ENCODE assay signal across 26 cellular contexts in the genomic region with DNA sequence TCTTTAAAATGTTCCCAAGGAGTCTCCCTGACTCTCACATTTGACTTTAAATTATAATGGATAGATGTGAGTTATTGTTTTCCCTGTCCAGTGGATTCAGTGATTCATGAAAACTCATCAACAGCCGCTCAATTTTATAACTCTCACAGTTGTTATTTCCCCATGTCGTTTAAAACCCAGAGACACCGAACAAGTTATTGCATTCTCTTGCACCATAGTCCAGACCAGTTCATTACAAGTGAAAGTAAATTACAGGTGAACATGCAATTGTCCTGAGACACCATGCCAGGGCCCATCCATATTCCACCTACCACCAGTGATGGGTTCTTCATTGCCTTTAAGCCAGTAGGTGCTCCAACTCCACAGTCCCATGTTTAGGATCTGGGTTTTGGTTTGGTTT.
"Had no signal": no experiment of that assay in that cellular context is flagged by ENCODE, and none has a peak within 500 bp of the region (broad histone marks: within the 10 kb centered on the region; RNA-seq: fewer than 3 reads in every experiment).

No MANE protein-coding gene starts in this region.

- H3K9me3 ChIP-seq: lower lobe of right lung, pancreas, prostate gland, spleen, suprapubic skin, thoracic aorta, tibial artery, uterus had no signal

- H3K36me3 ChIP-seq: lower lobe of right lung, pancreas, prostate gland, spleen, suprapubic skin, thoracic aorta, tibial artery, uterus had no signal

- DNase-seq: hippocampal formation; kidney glomerular epithelial cell; left cardiac atrium; lower lobe of right lung; mammary epithelial cell; naive B cell; natural killer cell; nucleus accumbens; pancreas; posterior cingulate gyrus; right cardiac atrium; small intestine; spleen; stimulated activated CD4-positive, alpha-beta T cell treated with anti-CD3 and anti-CD28 coated beads, Interleukin-4, amount 100 ng/mL, for 24 hours; stimulated activated naive CD4-positive, alpha-beta T cell; tibial artery; uterus had no signal

- H3K9me3 Mint-ChIP-seq: mesothelial cell of epicardium; natural killer cell; stimulated activated effector memory CD8-positive, alpha-beta T cell treated with anti-CD3 and anti-CD28 coated beads, Interleukin-12 subunit alpha, Interleukin-12 subunit beta, amount 100 ng/mL, for 72 hours; stimulated activated naive CD8-positive, alpha-beta T cell treated with anti-CD3 and anti-CD28 coated beads, Interleukin-15, Interleukin-2, amounts not matched to agents 100 ng/mL and 50 ng/mL, for 24 hours had no signal

- H3K36me3 Mint-ChIP-seq: mesothelial cell of epicardium; natural killer cell; stimulated activated effector memory CD8-positive, alpha-beta T cell treated with anti-CD3 and anti-CD28 coated beads, Interleukin-12 subunit alpha, Interleukin-12 subunit beta, amount 100 ng/mL, for 72 hours; type B pancreatic cell had no signal

- H3K4me1 Mint-ChIP-seq: mesothelial cell of epicardium; naive B cell; stimulated activated effector memory CD8-positive, alpha-beta T cell treated with anti-CD3 and anti-CD28 coated beads, Interleukin-12 subunit alpha, Interleukin-12 subunit beta, amount 100 ng/mL, for 72 hours had no signal

- H3K4me1 ChIP-seq: lower lobe of right lung, pancreas, prostate gland, spleen, suprapubic skin, uterus had no signal

- H3K27me3 ChIP-seq: pancreas, tibial artery, uterus had no signal

- H3K4me3 Mint-ChIP-seq: mesothelial cell of epicardium; naive B cell; natural killer cell; stimulated activated effector memory CD8-positive, alpha-beta T cell treated with anti-CD3 and anti-CD28 coated beads, Interleukin-12 subunit alpha, Interleukin-12 subunit beta, amount 100 ng/mL, for 72 hours; stimulated activated naive CD8-positive, alpha-beta T cell treated with anti-CD3 and anti-CD28 coated beads, Interleukin-15, Interleukin-2, amounts not matched to agents 100 ng/mL and 50 ng/mL, for 24 hours; type B pancreatic cell had no signal

- H3K27ac Mint-ChIP-seq: mesothelial cell of epicardium; natural killer cell; stimulated activated effector memory CD8-positive, alpha-beta T cell treated with anti-CD3 and anti-CD28 coated beads, Interleukin-12 subunit alpha, Interleukin-12 subunit beta, amount 100 ng/mL, for 72 hours; stimulated activated naive CD8-positive, alpha-beta T cell treated with anti-CD3 and anti-CD28 coated beads, Interleukin-15, Interleukin-2, amounts not matched to agents 100 ng/mL and 50 ng/mL, for 24 hours; type B pancreatic cell had no signal

- H3K27ac ChIP-seq: lower lobe of right lung, pancreas, prostate gland, spleen, suprapubic skin, thoracic aorta, tibial artery, uterus had no signal

- H3K4me3 ChIP-seq: lower lobe of right lung, pancreas, prostate gland, spleen, suprapubic skin, thoracic aorta, tibial artery, uterus had no signal

- ATAC-seq: left cardiac atrium; left lobe of liver; lower lobe of right lung; natural killer cell; pancreas; right cardiac atrium; sciatic nerve; stimulated activated effector memory CD8-positive, alpha-beta T cell treated with anti-CD3 and anti-CD28 coated beads, Interleukin-12 subunit alpha, Interleukin-12 subunit beta, amount 100 ng/mL, for 72 hours had no signal
